Comparison of ENCODE assay signal across 8 cellular contexts in genomic region chr6:3849681-3850450, GRCh38. TPM values are rescaled to one million over a fixed set of nuclear protein-coding genes. Genes with fewer than 3 reads are reported as not detected.
DNase-seq lines count a peak whose midpoint lies in the region; ATAC-seq and TF ChIP-seq lines count a peak whose summit lies in the region.

No MANE protein-coding gene starts in this region.

- H3K27ac Mint-ChIP-seq in T-helper 17 cell (peak overlapping the region; percentile 80), progenitor cell of endocrine pancreas (no peak overlapping the region)

- H3K4me1 Mint-ChIP-seq in T-helper 17 cell (peaks cover 27% of the 10 kb centered on the region), progenitor cell of endocrine pancreas (ENCODE audit: low read depth) (peaks cover 15% of the 10 kb centered on the region)

- H3K4me3 ChIP-seq in fibroblast of villous mesenchyme (ENCODE audit: low read depth, low read length): peak overlapping the region; percentile 61

- DNase-seq in T-helper 17 cell: no peak
- no peak for DNase-seq in fibroblast of villous mesenchyme (ENCODE audit: low read depth)
- no peak for DNase-seq in progenitor cell of endocrine pancreas (ENCODE audit: low spot score, unreplicated experiment)
- DNase-seq in UCSD-AML1 (lab: John Stamatoyannopoulos, UW; ENCODE audit: unreplicated experiment): no peak

- H3K27me3 Mint-ChIP-seq in T-helper 17 cell (no peaks in the 10 kb centered on the region), progenitor cell of endocrine pancreas (no peaks in the 10 kb centered on the region)

- no peaks in the 10 kb centered on the region for H3K9me3 ChIP-seq in T-helper 17 cell (ENCODE audit: control insufficient read depth, low read length, poor library complexity, severe bottlenecking)

- ATAC-seq in GM18511 (IDR thresholded peaks at IDR 0.05; ENCODE audit: unreplicated experiment) (peak; percentile 1), T-helper 17 cell (peak; percentile 12), GM21825 (IDR thresholded peaks at IDR 0.05; ENCODE audit: unreplicated experiment) (no peak), HG02981 (IDR thresholded peaks at IDR 0.05; ENCODE audit: unreplicated experiment) (no peak), HG03432 (IDR thresholded peaks at IDR 0.05; ENCODE audit: unreplicated experiment) (no peak)

- TF ChIP-seq CTCF in fibroblast of villous mesenchyme (IDR thresholded peaks at IDR 0.05; ENCODE audit: insufficient read depth, low read depth, low read length): no peak
- TF ChIP-seq CTCF in progenitor cell of endocrine pancreas (IDR thresholded peaks at IDR 0.05; ENCODE audit: unreplicated experiment): no peak

- H3K9me3 Mint-ChIP-seq in progenitor cell of endocrine pancreas (ENCODE audit: low read depth): peaks cover 3% of the 10 kb centered on the region

- H3K36me3 Mint-ChIP-seq in T-helper 17 cell (ENCODE audit: low read depth) (no peaks in the 10 kb centered on the region), progenitor cell of endocrine pancreas (ENCODE audit: insufficient read depth) (peaks cover 4% of the 10 kb centered on the region)

- H3K4me3 Mint-ChIP-seq in T-helper 17 cell (peak overlapping the region; percentile 76), progenitor cell of endocrine pancreas (ENCODE audit: low read depth) (peak overlapping the region; percentile 72)

RNA-seq across cellular contexts. Expression of gene FAM50B, which starts 0.7 kb away (rescaled TPM):
- total RNA-seq in T-helper 17 cell (1 to 10 TPM; 5.0 to 5.1 TPM), fibroblast of villous mesenchyme (5.2 and 6.0 TPM in 2 replicates), progenitor cell of endocrine pancreas (2.8 and 3.2 TPM in 2 replicates)

Comparison
In these comparisons a context has a peak if more than half of its experiments do, and no peak if none do; other contexts are left out.
1. ATAC-seq: peak in GM18511 (single experiment) and T-helper 17 cell (single experiment); none in GM21825 (single experiment), HG02981 (single experiment) and HG03432 (single experiment).